In genomic region chr1:117671781-117672501, GRCh38 we compare ENCODE assay signal across 10 cellular contexts.
A peak's percentile ranks its signal among the peaks of the same experiment; 100 is the strongest.
DNase-seq lines count a peak whose midpoint lies in the region; ATAC-seq and TF ChIP-seq lines count a peak whose summit lies in the region.
"Had no signal": no experiment of that assay in that cellular context is flagged by ENCODE, and none has a peak within 500 bp of the region (broad histone marks: within the 10 kb centered on the region; RNA-seq: fewer than 3 reads in every experiment).

No MANE protein-coding gene starts in this region.

- no peaks in the 10 kb centered on the region for H3K36me3 ChIP-seq in lung (ENCODE audit: control insufficient read depth in 2 of 2, insufficient read depth in 2 of 2, low read length in 2 of 2)
- H3K36me3 ChIP-seq: WERI-Rb-1 had no signal

- peaks cover 0 to 3% of the 10 kb centered on the region in 2 donors for H3K27me3 Mint-ChIP-seq in natural killer cell treated with Interleukin-12 subunit alpha and Interleukin-12 subunit beta and Interleukin-15 and Interleukin-18, amount 100 ng/mL, for 72 hours

- CTCF ChIA-PET in AG04449 (lab: Yijun Ruan, JAX) = interaction anchor here (0.7 to 1.6 kb wide), 4 partner anchors 51 to 137 kb away, joined by 3 to 4 read pairs (median 3); no protein-coding TSS in a partner anchor

- no peaks in the 10 kb centered on the region for H3K27me3 ChIP-seq in lung (ENCODE audit: control insufficient read depth, insufficient read depth)

- no peak overlapping the region for H3K4me3 Mint-ChIP-seq in natural killer cell treated with Interleukin-12 subunit alpha and Interleukin-12 subunit beta and Interleukin-15 and Interleukin-18, amount 100 ng/mL, for 72 hours

- H3K4me3 ChIP-seq in AG04449 (ENCODE audit: low read depth, low read length) = no peak overlapping the region
- H3K4me3 ChIP-seq in lung = no peak overlapping the region

- peak; percentile 57 for ATAC-seq in lung (ENCODE audit: insufficient read depth, low FRiP score)
- no peak for ATAC-seq in GM18907 (IDR thresholded peaks at IDR 0.05; ENCODE audit: unreplicated experiment)
- no peak for ATAC-seq in GM21367 (IDR thresholded peaks at IDR 0.05; ENCODE audit: unreplicated experiment)
- no peak for ATAC-seq in natural killer cell treated with Interleukin-12 subunit alpha and Interleukin-12 subunit beta and Interleukin-15 and Interleukin-18, amount 100 ng/mL, for 72 hours

- peaks cover 38 to 39% of the 10 kb centered on the region in 2 donors for H3K4me1 Mint-ChIP-seq in natural killer cell treated with Interleukin-12 subunit alpha and Interleukin-12 subunit beta and Interleukin-15 and Interleukin-18, amount 100 ng/mL, for 72 hours (ENCODE audit: low read depth in 2 of 2)

- TF ChIP-seq CTCF in AG04449 (IDR thresholded peaks at IDR 0.05; ENCODE audit: insufficient read depth, low read length, missing control alignments) (peak; percentile 2), lung (IDR thresholded peaks at IDR 0.05; ENCODE audit: control extremely low read depth, extremely low read depth) (no peak)

- DNase-seq in AG04449 (ENCODE audit: low read depth, low spot score) = no peak
- DNase-seq in KBM-7 = peak; percentile 81
- DNase-seq in cerebellum (ENCODE audit: low spot score) = peak; percentile 78
- DNase-seq in lung (ENCODE audit: low spot score) = peak; percentile 43
- DNase-seq in stimulated activated CD8-positive, alpha-beta memory T cell treated with anti-CD3 and anti-CD28 coated beads, Interleukin-4, amount 100 ng/mL, for 48 hours = no peak
- no peak for DNase-seq in natural killer cell treated with Interleukin-12 subunit alpha and Interleukin-12 subunit beta and Interleukin-15 and Interleukin-18, amount 100 ng/mL, for 72 hours (ENCODE audit: low spot score)
- DNase-seq: DND-41, WERI-Rb-1 had no signal

- H3K36me3 Mint-ChIP-seq in natural killer cell treated with Interleukin-12 subunit alpha and Interleukin-12 subunit beta and Interleukin-15 and Interleukin-18, amount 100 ng/mL, for 72 hours = no peaks in the 10 kb centered on the region

- POLR2A ChIA-PET in AG04449 (lab: Yijun Ruan, JAX) = no interaction called here

- H3K9me3 Mint-ChIP-seq in natural killer cell treated with Interleukin-12 subunit alpha and Interleukin-12 subunit beta and Interleukin-15 and Interleukin-18, amount 100 ng/mL, for 72 hours = peaks cover 2% of the 10 kb centered on the region

- WGBS in lung, 2 donors = 58 to 69% methylated on average over 6 of the region's 6 CpGs

- H3K27ac ChIP-seq in lung (ENCODE audit: low read depth in 1 of 2, low read length in 1 of 2) = peak overlapping the region in 1 of 2 donors; percentile 15
- H3K27ac ChIP-seq: WERI-Rb-1 had no signal

- H3K4me1 ChIP-seq in lung (ENCODE audit: control insufficient read depth in 2 of 2, insufficient read depth in 2 of 2, low read length in 2 of 2) = peaks cover 0 to 3% of the 10 kb centered on the region in 2 donors

- no peaks in the 10 kb centered on the region for H3K9me3 ChIP-seq in lung (ENCODE audit: control insufficient read depth in 2 of 2, insufficient read depth in 1 of 2, low read length in 1 of 2)

- in situ Hi-C loops in KBM-7 (cut with MboI; ENCODE audit: low pct_unique_long_range_greater_than_20kb, low sequenced_read_pairs) = no loop called here

- H3K27ac Mint-ChIP-seq in natural killer cell treated with Interleukin-12 subunit alpha and Interleukin-12 subunit beta and Interleukin-15 and Interleukin-18, amount 100 ng/mL, for 72 hours = peak overlapping the region in 1 of 2 donors; percentile 85

Comparison
In these comparisons a context has a peak if more than half of its experiments do, and no peak if none do; other contexts are left out.
1. DNase-seq: peak in KBM-7 (single experiment), cerebellum (single experiment) and lung (single experiment); none in AG04449 (single experiment), stimulated activated CD8-positive, alpha-beta memory T cell treated with anti-CD3 and anti-CD28 coated beads, Interleukin-4, amount 100 ng/mL, for 48 hours (single experiment) and natural killer cell treated with Interleukin-12 subunit alpha and Interleukin-12 subunit beta and Interleukin-15 and Interleukin-18, amount 100 ng/mL, for 72 hours (single experiment).